Comparison of ENCODE assay signal across 11 cellular contexts in the genomic region with DNA sequence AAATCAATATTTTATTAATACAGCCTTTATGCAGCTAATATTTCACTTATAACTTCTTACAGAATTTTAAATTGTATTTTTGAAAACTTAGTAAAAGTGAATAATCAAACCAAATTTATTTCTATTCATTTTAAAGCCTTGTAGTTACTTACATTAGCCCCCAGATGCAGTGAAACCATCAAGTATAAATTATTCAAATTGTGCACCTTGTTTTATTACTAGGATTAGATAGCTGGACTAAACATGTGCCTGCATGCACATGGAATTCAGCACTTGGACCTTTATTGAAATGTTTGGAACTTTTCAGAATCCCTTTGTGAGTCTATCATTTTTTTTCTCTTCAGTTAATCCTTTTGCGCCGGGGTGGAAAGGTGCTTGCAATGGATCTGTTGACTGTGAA.
DNase-seq lines count a peak whose midpoint lies in the region; ATAC-seq and TF ChIP-seq lines count a peak whose summit lies in the region.
"Had no signal": no experiment of that assay in that cellular context is flagged by ENCODE, and none has a peak within 500 bp of the region (broad histone marks: within the 10 kb centered on the region; RNA-seq: fewer than 3 reads in every experiment).

No MANE protein-coding gene starts in this region.

- H3K4me3 ChIP-seq in NB4 (ENCODE audit: low read depth, low read length) (no peak overlapping the region), skeletal muscle cell (ENCODE audit: low read depth, low read length) (no peak overlapping the region)
- H3K4me3 ChIP-seq: BLaER1 treated with 17β-estradiol and CSF1 and Interleukin-3, amounts not matched to agents 10 nM and 100 nM; esophagus squamous epithelium had no signal

- TF ChIP-seq POLR2A in NB4 (IDR thresholded peaks at IDR 0.05; ENCODE audit: extremely low read depth, insufficient read length) = no peak

- no peak for ATAC-seq in HG03025 (IDR thresholded peaks at IDR 0.05; ENCODE audit: low FRiP score, unreplicated experiment)

- DNase-seq in NCI-H2196 (lab: John Stamatoyannopoulos, UW; ENCODE audit: unreplicated experiment) = peak; percentile 9
- DNase-seq in NCI-H2196 treated with DMSO at 0.1 percent for 48 hours (lab: John Stamatoyannopoulos, UW; ENCODE audit: unreplicated experiment) = no peak
- DNase-seq in NB4 (ENCODE audit: low read depth) = peak; percentile 53
- DNase-seq in dedifferentiated amniotic fluid mesenchymal stem cell (ENCODE audit: extremely low spot score) = peak; percentile 16
- DNase-seq in skeletal muscle cell (ENCODE audit: low read depth) = peak; percentile 7
- DNase-seq in iPS-NIHi7 (ENCODE audit: extremely low spot score) = no peak
- DNase-seq in activated naive CD4-positive, alpha-beta T cell treated with anti-CD3 and anti-CD28 coated beads, Interleukin-2, amount 50 U/mL, for 16 hours = no peak
- DNase-seq: activated naive CD4-positive, alpha-beta T cell treated with Interleukin-2 at 50 U/mL for 16 hours; esophagus squamous epithelium had no signal

- TF ChIP-seq CTCF in NB4 (IDR thresholded peaks at IDR 0.05; ENCODE audit: low read depth, low read length) = no peak

Comparison
In these comparisons a context has a peak if more than half of its experiments do, and no peak if none do; other contexts are left out.
1. DNase-seq: peak in NCI-H2196 (single experiment), NB4 (single experiment), dedifferentiated amniotic fluid mesenchymal stem cell (single experiment) and skeletal muscle cell (single experiment); none in NCI-H2196 treated with DMSO at 0.1 percent for 48 hours (single experiment), iPS-NIHi7 (single experiment) and activated naive CD4-positive, alpha-beta T cell treated with anti-CD3 and anti-CD28 coated beads, Interleukin-2, amount 50 U/mL, for 16 hours (single experiment).